In the genomic region with DNA sequence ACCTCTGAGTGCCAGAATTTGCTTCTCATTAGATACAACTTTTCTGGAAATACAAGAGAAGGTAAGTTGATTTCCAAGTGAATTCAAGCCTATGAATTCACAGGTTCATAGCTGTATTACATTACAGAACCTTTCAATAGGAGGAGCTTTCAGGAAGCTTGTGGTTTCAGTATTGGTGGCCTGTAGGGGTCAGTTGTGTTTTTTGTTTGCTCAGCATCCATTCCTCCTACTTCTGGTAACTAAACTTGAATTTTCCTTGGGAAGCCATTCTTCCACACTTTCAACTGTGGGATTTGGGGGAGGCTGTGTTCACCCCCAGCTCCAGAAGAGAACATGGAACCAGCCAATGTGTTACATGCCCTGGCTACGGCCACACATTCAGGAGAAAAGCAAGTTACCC, we compare ENCODE assay signal across 1 cellular context.
TF ChIP-seq lines count a peak whose summit lies in the region.

No MANE protein-coding gene starts in this region.

TF ChIP-seq in SK-N-SH, 30 proteins besides CTCF, POLR2A, EP300 and RAD21 (continued from another document):
- TF ChIP-seq, protein P1, sequence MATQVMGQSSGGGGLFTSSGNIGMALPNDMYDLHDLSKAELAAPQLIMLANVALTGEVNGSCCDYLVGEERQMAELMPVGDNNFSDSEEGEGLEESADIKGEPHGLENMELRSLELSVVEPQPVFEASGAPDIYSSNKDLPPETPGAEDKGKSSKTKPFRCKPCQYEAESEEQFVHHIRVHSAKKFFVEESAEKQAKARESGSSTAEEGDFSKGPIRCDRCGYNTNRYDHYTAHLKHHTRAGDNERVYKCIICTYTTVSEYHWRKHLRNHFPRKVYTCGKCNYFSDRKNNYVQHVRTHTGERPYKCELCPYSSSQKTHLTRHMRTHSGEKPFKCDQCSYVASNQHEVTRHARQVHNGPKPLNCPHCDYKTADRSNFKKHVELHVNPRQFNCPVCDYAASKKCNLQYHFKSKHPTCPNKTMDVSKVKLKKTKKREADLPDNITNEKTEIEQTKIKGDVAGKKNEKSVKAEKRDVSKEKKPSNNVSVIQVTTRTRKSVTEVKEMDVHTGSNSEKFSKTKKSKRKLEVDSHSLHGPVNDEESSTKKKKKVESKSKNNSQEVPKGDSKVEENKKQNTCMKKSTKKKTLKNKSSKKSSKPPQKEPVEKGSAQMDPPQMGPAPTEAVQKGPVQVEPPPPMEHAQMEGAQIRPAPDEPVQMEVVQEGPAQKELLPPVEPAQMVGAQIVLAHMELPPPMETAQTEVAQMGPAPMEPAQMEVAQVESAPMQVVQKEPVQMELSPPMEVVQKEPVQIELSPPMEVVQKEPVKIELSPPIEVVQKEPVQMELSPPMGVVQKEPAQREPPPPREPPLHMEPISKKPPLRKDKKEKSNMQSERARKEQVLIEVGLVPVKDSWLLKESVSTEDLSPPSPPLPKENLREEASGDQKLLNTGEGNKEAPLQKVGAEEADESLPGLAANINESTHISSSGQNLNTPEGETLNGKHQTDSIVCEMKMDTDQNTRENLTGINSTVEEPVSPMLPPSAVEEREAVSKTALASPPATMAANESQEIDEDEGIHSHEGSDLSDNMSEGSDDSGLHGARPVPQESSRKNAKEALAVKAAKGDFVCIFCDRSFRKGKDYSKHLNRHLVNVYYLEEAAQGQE (IDR thresholded peaks at IDR 0.05; ENCODE audit: low read depth, low read length): no peak
- TF ChIP-seq, protein P2, sequence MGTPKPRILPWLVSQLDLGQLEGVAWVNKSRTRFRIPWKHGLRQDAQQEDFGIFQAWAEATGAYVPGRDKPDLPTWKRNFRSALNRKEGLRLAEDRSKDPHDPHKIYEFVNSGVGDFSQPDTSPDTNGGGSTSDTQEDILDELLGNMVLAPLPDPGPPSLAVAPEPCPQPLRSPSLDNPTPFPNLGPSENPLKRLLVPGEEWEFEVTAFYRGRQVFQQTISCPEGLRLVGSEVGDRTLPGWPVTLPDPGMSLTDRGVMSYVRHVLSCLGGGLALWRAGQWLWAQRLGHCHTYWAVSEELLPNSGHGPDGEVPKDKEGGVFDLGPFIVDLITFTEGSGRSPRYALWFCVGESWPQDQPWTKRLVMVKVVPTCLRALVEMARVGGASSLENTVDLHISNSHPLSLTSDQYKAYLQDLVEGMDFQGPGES (IDR thresholded peaks at IDR 0.05; ENCODE audit: low read depth, low read length): no peak
- TF ChIP-seq, protein P3, sequence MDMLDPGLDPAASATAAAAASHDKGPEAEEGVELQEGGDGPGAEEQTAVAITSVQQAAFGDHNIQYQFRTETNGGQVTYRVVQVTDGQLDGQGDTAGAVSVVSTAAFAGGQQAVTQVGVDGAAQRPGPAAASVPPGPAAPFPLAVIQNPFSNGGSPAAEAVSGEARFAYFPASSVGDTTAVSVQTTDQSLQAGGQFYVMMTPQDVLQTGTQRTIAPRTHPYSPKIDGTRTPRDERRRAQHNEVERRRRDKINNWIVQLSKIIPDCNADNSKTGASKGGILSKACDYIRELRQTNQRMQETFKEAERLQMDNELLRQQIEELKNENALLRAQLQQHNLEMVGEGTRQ (IDR thresholded peaks at IDR 0.05; ENCODE audit: borderline replicate concordance, low read depth, low read length): no peak
- no peak for TF ChIP-seq TEAD4 (IDR thresholded peaks at IDR 0.05; ENCODE audit: borderline replicate concordance, insufficient read depth)
